8 cellular contexts compared by ENCODE assay signal in the genomic region with DNA sequence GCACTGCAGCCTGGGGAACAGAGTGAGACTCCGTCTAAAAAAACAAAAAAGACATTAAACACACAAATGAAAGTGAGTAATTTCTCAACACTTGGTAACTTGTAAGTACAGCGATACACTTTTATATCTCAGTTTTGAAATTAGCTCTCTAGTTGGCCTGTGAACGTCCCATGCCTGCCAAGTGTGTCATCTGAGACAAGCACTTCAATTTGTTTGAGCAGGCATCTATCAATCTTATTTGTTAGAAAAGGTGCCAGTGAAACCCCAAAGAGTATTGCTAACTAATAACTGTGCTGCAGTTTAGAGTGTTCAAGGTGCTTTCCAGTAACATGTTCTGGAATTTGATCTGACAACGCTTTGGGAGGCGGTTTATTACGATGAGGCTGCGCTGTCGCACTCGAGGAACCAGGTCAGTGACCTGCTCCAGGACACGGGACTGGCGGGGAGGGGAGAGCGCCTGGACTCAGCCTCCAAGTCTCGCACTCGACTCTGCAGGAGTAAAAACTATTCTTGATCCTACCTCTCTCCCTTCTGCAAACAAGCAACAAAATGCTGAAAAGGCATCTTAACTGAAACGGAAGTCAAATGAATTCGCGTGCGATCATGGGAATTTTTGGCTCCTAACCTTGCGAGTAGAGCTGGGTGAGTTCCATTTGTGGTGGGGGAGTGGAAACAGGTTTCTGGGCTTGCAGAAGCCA. TPM values are rescaled to one million over a fixed set of nuclear protein-coding genes. Genes with fewer than 3 reads are reported as not detected.
DNase-seq lines count a peak whose midpoint lies in the region; ATAC-seq and TF ChIP-seq lines count a peak whose summit lies in the region.

No MANE protein-coding gene starts in this region.

- H2AK5ac ChIP-seq in IMR-90 (ENCODE audit: low read depth, low read length) = 0 out of 2 replicates have a peak overlapping the region, but pooled peaks have one; percentile 2

- H3K18ac ChIP-seq in IMR-90 (ENCODE audit: low read depth, low read length) = peak overlapping the region; percentile 70

- H3K4me1 ChIP-seq in IMR-90 (ENCODE audit: control insufficient read depth, insufficient read depth, low read length) = peaks cover 6% of the 10 kb centered on the region; the same call in 1 of the 2 replicates

- no TSS peak for BruUV-seq in IMR-90 (replicated peaks; lab: Mats Ljungman, UMichigan)

- no peaks in the 10 kb centered on the region for H3K9me3 ChIP-seq in IMR-90 (ENCODE audit: control insufficient read depth, insufficient read depth, low read length)
- no peaks in the 10 kb centered on the region for H3K9me3 ChIP-seq in neural cell (ENCODE audit: low read length)

- H3K79me1 ChIP-seq in IMR-90 (ENCODE audit: low read depth in 1 of 2, low read length in 2 of 2) = peaks cover 8 to 25% of the 10 kb centered on the region in 2 experiments; a peak in 3 of 4 replicates

- peaks cover 3% of the 10 kb centered on the region for H3K9me1 ChIP-seq in IMR-90 (ENCODE audit: insufficient read depth, low read length)

- POLR2A ChIA-PET in IMR-90 (lab: Charles Lee; ENCODE audit: unreplicated experiment) = no interaction called here
- POLR2A ChIA-PET in activated CD4-positive, alpha-beta memory T cell treated with anti-CD3 and anti-CD28 coated beads for 36 hours (lab: Charles Lee) = no interaction called here

- no peaks in the 10 kb centered on the region; the same call in 1 of the 2 replicates for H4K20me1 ChIP-seq in IMR-90 (ENCODE audit: insufficient read depth, low read length)
- no peaks in the 10 kb centered on the region for H4K20me1 ChIP-seq in neural cell (ENCODE audit: insufficient read depth)

- WGBS in IMR-90 (ENCODE audit: extremely low coverage in 2 of 2, insufficient read length in 1 of 2), 2 experiments = 5% methylated on average over 4 of the region's 19 CpGs; no CpG with 5 or more reads in 1 of the 2 experiments

- H3K4me3 Mint-ChIP-seq in activated CD4-positive, alpha-beta memory T cell treated with anti-CD3 and anti-CD28 coated beads for 36 hours = peak overlapping the region; percentile 84

- peak overlapping the region; percentile 92 for H2BK120ac ChIP-seq in IMR-90 (ENCODE audit: low read depth, low read length)

- H3K27ac Mint-ChIP-seq in activated CD4-positive, alpha-beta memory T cell treated with anti-CD3 and anti-CD28 coated beads for 36 hours = peak overlapping the region; percentile 82

- TF ChIP-seq CTCF in IMR-90 (conservative IDR thresholded peaks at IDR 0.05; ENCODE audit: low read depth, low read length) = no peak
- no peak for TF ChIP-seq CTCF in fibroblast of pulmonary artery (IDR thresholded peaks at IDR 0.05; ENCODE audit: low read length, missing control alignments)
- no peak for TF ChIP-seq CTCF in neural cell (IDR thresholded peaks at IDR 0.05; ENCODE audit: poor library complexity, severe bottlenecking)

- H3F3A ChIP-seq in neural cell (ENCODE audit: insufficient read depth, low read length, poor library complexity, severe bottlenecking) = no peaks in the 10 kb centered on the region

- dilution Hi-C loops in IMR-90 (cut with HindIII; ENCODE audit: low sequenced_read_pairs, unreplicated experiment) = no loop called here

- H3K79me2 ChIP-seq in neural cell (replicated peaks; ENCODE audit: insufficient read depth, low read length) = peaks cover 31% of the 10 kb centered on the region

- H3K4me2 ChIP-seq in IMR-90 (ENCODE audit: low read depth, low read length) (peak overlapping the region; percentile 94), neural cell (ENCODE audit: low read length) (peak overlapping the region; percentile 89)

- peak overlapping the region; percentile 76 for H3K27ac ChIP-seq in IMR-90 (ENCODE audit: insufficient read depth, low read length)
- H3K27ac ChIP-seq in neural cell (ENCODE audit: low read length) = peak overlapping the region; percentile 93

- H2AFZ ChIP-seq in IMR-90 (replicated peaks; ENCODE audit: low read length, poor library complexity) (peak overlapping the region; percentile 97), neural cell (ENCODE audit: low read depth, low read length) (peak overlapping the region; percentile 92)

- TF ChIP-seq EP300 in neural cell (conservative IDR thresholded peaks at IDR 0.05; ENCODE audit: poor library complexity, severe bottlenecking) = no peak

- H3K9ac ChIP-seq in IMR-90 (ENCODE audit: low read depth, low read length) = peak overlapping the region; percentile 91
- peak overlapping the region; percentile 91 for H3K9ac ChIP-seq in neural cell (ENCODE audit: low read length)

- intact Hi-C loops in IMR-90 (cut with micrococcal nuclease) = loop anchor here (5.0 kb wide), 2 partner anchors 190 to 215 kb away; no protein-coding TSS in a partner anchor
- intact Hi-C loops in activated CD4-positive, alpha-beta memory T cell treated with anti-CD3 and anti-CD28 coated beads for 36 hours (cut with micrococcal nuclease) = loop anchor here (1.0 to 10.0 kb wide), 4 partner anchors 65 to 188 kb away; no protein-coding TSS in a partner anchor

- ATAC-seq in IMR-90 (ENCODE audit: low read depth) = no peak
- ATAC-seq in HG03432 (IDR thresholded peaks at IDR 0.05; ENCODE audit: unreplicated experiment) = no peak
- ATAC-seq in GM21528 (IDR thresholded peaks at IDR 0.05; ENCODE audit: low FRiP score, unreplicated experiment) = no peak
- no peak for ATAC-seq in GM21423 (IDR thresholded peaks at IDR 0.05; ENCODE audit: unreplicated experiment)

- in situ Hi-C loops in IMR-90 (cut with MboI; ENCODE audit: low sequenced_read_pairs) = no loop called here

- CTCF ChIA-PET in IMR-90 (lab: Yijun Ruan, JAX) = interaction anchor here (0.6 to 0.8 kb wide), 3 partner anchors 108 to 211 kb away, joined by 3 read pairs; a partner anchor contains a TSS
- CTCF ChIA-PET in activated CD4-positive, alpha-beta memory T cell treated with anti-CD3 and anti-CD28 coated beads for 36 hours (lab: Charles Lee) = interaction anchor here (0.6 to 1.7 kb wide), 2 partner anchors 214 to 413 kb away, joined by 3 to 5 read pairs; a partner anchor contains a TSS

- H2BK5ac ChIP-seq in IMR-90 (ENCODE audit: low read depth, low read length, poor library complexity, severe bottlenecking) = peak overlapping the region; percentile 14

- peaks cover 28% of the 10 kb centered on the region for H3K4me1 Mint-ChIP-seq in activated CD4-positive, alpha-beta memory T cell treated with anti-CD3 and anti-CD28 coated beads for 36 hours (ENCODE audit: low read depth)

- TF ChIP-seq RAD21 in IMR-90 (IDR thresholded peaks at IDR 0.05; ENCODE audit: low read length) = no peak
- TF ChIP-seq RAD21 in neural cell (conservative IDR thresholded peaks at IDR 0.05) = no peak

- no peaks in the 10 kb centered on the region for H3K27me3 Mint-ChIP-seq in activated CD4-positive, alpha-beta memory T cell treated with anti-CD3 and anti-CD28 coated beads for 36 hours

- no peaks in the 10 kb centered on the region for H3K9me2 ChIP-seq in neural cell (ENCODE audit: insufficient read depth, low read length)

- peaks cover 5% of the 10 kb centered on the region for H3K36me3 Mint-ChIP-seq in activated CD4-positive, alpha-beta memory T cell treated with anti-CD3 and anti-CD28 coated beads for 36 hours

- peak overlapping the region; percentile 69 for H3K23ac ChIP-seq in IMR-90 (ENCODE audit: low read depth, low read length)

- H4K91ac ChIP-seq in IMR-90 (ENCODE audit: insufficient read depth, low read depth, low read length) = peak overlapping the region; percentile 96

- H3K36me3 ChIP-seq in IMR-90 (ENCODE audit: control insufficient read depth, insufficient read depth, low read length) (no peaks in the 10 kb centered on the region), neural cell (ENCODE audit: insufficient read depth, low read length) (no peaks in the 10 kb centered on the region)

- H4K5ac ChIP-seq in IMR-90 (ENCODE audit: low read depth, low read length) = peak overlapping the region; percentile 93

- peak overlapping the region; percentile 87 for H3K14ac ChIP-seq in IMR-90 (replicated peaks; ENCODE audit: low read depth, low read length)

- peak overlapping the region; percentile 98 to 100 for H4K8ac ChIP-seq in IMR-90 (ENCODE audit: low read depth in 2 of 2, low read length in 2 of 2)

- H3K56ac ChIP-seq in IMR-90 (ENCODE audit: extremely low read depth, insufficient read depth, low read length) = peak overlapping the region; percentile 70; the same call in 1 of the 2 replicates

- H3K4me3 ChIP-seq in IMR-90 (ENCODE audit: insufficient read depth, low read depth, low read length) (peak overlapping the region; percentile 78), fibroblast of pulmonary artery (replicated peaks; ENCODE audit: low read depth, low read length) (peak overlapping the region; percentile 90), neural cell (ENCODE audit: low read length) (peak overlapping the region; percentile 95)

- peak overlapping the region; percentile 90 for H3K4ac ChIP-seq in IMR-90 (ENCODE audit: low read depth, low read length)

- no peaks in the 10 kb centered on the region for H3K9me3 Mint-ChIP-seq in activated CD4-positive, alpha-beta memory T cell treated with anti-CD3 and anti-CD28 coated beads for 36 hours

- H2AK9ac ChIP-seq in IMR-90 (replicated peaks; ENCODE audit: low read depth, low read length, poor library complexity) = no peak overlapping the region

- peak; percentile 53 for DNase-seq in DMS53 (lab: John Stamatoyannopoulos, UW)
- DNase-seq in IMR-90 = peak; percentile 55
- peak; percentile 50 for DNase-seq in activated CD4-positive, alpha-beta memory T cell treated with anti-CD3 and anti-CD28 coated beads for 36 hours
- peak; percentile 63 for DNase-seq in fibroblast of pulmonary artery (ENCODE audit: low read depth)

- H3K27me3 ChIP-seq in IMR-90 (ENCODE audit: control insufficient read depth, insufficient read depth, low read length) = no peaks in the 10 kb centered on the region
- no peaks in the 10 kb centered on the region for H3K27me3 ChIP-seq in neural cell (ENCODE audit: insufficient read depth, low read depth, low read length)

- peak overlapping the region; percentile 99; the same call in 1 of the 3 replicates for H2BK15ac ChIP-seq in IMR-90 (ENCODE audit: low read depth, low read length)

- TF ChIP-seq POLR2A in IMR-90 (IDR thresholded peaks at IDR 0.05; ENCODE audit: low read depth, low read length) = no peak

- H2BK20ac ChIP-seq in IMR-90 (ENCODE audit: low read depth, low read length) = peak overlapping the region; percentile 8; the same call in 1 of the 2 replicates

TF ChIP-seq in IMR-90, 13 proteins besides CTCF, POLR2A, EP300 and RAD21 (continues in another document):
- no peak for TF ChIP-seq NFE2L2 (IDR thresholded peaks at IDR 0.05; ENCODE audit: low read depth, low read length)
- TF ChIP-seq MAFK (IDR thresholded peaks at IDR 0.05; ENCODE audit: low read depth, low read length) = peak; percentile 39; the same call in 1 of the 2 replicates

TF ChIP-seq in neural cell, 6 proteins besides CTCF, POLR2A, EP300 and RAD21 (continues in another document):
- TF ChIP-seq SMC3 (conservative IDR thresholded peaks at IDR 0.05; ENCODE audit: poor library complexity) = no peak
- no peak for TF ChIP-seq TAF1 (IDR thresholded peaks at IDR 0.05; ENCODE audit: low read depth)

RNA-seq across cellular contexts. Expression of a gene that starts 1.1 kb away (rescaled TPM):
- 141 and 189 TPM in 2 replicates for total RNA-seq in IMR-90 (2012; rRNA removed)
- 51.6 and 63.3 TPM in 2 replicates for polyA plus RNA-seq in IMR-90 (2012; rRNA removed)
- polyA plus RNA-seq in IMR-90 (2012; cell fraction: cytosol; rRNA removed) = 17.1 and 25.4 TPM in 2 replicates
- polyA plus RNA-seq in IMR-90 (2012; cell fraction: nucleus; rRNA removed; ENCODE audit: low replicate concordance) = 18.8 and 130 TPM in 2 replicates
- 10 to 100 TPM; 19.6 to 20.8 TPM for total RNA-seq in activated CD4-positive, alpha-beta memory T cell treated with anti-CD3 and anti-CD28 coated beads for 36 hours
- 278 and 282 TPM in 2 replicates for polyA plus RNA-seq in neural cell
- 299 and 322 TPM in 2 replicates for polyA minus RNA-seq in neural cell
